In the genomic region with DNA sequence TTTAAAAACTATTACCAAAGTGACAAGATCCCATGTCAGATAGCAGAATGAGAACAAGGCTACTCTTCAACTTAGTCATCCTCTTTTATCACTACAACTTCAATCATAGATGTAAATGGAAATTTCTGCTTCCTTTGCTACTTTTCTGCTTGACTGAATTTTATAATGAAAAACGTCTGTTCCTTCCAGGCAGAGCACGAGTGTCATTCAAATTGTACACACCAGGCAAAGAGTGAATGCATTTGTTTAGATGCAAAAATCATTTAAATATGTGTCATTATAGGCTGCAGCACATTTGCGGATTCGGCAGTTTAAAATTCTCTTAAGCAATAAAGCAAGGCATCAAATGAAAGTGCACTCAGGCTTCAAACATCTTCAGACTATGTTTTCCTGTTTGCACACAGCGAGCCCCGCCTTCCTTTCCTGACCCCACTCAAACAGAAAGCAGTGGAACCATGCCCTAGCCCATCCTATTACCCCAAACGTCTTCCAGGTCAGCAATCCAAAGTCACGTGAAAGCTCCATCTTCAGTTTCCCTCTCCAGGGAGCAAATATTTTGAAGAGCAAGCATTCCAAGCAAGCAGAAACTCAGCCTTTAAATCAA, we compare ENCODE assay signal across 1 cellular context.
TF ChIP-seq lines count a peak whose summit lies in the region.

No MANE protein-coding gene starts in this region.

TF ChIP-seq in GM23338, 12 proteins besides CTCF, POLR2A, EP300 and RAD21 (continued from another document):
- TF ChIP-seq, protein P1, sequence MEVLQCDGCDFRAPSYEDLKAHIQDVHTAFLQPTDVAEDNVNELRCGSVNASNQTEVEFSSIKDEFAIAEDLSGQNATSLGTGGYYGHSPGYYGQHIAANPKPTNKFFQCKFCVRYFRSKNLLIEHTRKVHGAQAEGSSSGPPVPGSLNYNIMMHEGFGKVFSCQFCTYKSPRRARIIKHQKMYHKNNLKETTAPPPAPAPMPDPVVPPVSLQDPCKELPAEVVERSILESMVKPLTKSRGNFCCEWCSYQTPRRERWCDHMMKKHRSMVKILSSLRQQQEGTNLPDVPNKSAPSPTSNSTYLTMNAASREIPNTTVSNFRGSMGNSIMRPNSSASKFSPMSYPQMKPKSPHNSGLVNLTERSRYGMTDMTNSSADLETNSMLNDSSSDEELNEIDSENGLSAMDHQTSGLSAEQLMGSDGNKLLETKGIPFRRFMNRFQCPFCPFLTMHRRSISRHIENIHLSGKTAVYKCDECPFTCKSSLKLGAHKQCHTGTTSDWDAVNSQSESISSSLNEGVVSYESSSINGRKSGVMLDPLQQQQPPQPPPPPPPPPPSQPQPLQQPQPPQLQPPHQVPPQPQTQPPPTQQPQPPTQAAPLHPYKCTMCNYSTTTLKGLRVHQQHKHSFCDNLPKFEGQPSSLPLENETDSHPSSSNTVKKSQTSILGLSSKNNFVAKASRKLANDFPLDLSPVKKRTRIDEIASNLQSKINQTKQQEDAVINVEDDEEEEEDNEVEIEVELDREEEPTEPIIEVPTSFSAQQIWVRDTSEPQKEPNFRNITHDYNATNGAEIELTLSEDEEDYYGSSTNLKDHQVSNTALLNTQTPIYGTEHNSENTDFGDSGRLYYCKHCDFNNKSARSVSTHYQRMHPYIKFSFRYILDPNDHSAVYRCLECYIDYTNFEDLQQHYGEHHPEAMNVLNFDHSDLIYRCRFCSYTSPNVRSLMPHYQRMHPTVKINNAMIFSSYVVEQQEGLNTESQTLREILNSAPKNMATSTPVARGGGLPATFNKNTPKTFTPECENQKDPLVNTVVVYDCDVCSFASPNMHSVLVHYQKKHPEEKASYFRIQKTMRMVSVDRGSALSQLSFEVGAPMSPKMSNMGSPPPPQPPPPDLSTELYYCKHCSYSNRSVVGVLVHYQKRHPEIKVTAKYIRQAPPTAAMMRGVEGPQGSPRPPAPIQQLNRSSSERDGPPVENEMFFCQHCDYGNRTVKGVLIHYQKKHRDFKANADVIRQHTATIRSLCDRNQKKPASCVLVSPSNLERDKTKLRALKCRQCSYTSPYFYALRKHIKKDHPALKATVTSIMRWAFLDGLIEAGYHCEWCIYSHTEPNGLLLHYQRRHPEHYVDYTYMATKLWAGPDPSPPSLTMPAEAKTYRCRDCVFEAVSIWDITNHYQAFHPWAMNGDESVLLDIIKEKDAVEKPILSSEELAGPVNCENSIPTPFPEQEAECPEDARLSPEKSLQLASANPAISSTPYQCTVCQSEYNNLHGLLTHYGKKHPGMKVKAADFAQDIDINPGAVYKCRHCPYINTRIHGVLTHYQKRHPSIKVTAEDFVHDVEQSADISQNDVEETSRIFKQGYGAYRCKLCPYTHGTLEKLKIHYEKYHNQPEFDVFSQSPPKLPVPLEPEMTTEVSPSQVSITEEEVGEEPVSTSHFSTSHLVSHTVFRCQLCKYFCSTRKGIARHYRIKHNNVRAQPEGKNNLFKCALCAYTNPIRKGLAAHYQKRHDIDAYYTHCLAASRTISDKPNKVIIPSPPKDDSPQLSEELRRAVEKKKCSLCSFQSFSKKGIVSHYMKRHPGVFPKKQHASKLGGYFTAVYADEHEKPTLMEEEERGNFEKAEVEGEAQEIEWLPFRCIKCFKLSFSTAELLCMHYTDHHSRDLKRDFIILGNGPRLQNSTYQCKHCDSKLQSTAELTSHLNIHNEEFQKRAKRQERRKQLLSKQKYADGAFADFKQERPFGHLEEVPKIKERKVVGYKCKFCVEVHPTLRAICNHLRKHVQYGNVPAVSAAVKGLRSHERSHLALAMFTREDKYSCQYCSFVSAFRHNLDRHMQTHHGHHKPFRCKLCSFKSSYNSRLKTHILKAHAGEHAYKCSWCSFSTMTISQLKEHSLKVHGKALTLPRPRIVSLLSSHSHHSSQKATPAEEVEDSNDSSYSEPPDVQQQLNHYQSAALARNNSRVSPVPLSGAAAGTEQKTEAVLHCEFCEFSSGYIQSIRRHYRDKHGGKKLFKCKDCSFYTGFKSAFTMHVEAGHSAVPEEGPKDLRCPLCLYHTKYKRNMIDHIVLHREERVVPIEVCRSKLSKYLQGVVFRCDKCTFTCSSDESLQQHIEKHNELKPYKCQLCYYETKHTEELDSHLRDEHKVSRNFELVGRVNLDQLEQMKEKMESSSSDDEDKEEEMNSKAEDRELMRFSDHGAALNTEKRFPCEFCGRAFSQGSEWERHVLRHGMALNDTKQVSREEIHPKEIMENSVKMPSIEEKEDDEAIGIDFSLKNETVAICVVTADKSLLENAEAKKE (CRISPR knock-in tag; IDR thresholded peaks at IDR 0.05), result no peak
- TF ChIP-seq NANOG (IDR thresholded peaks at IDR 0.05; ENCODE audit: borderline replicate concordance) (no peak), ZNF114 (CRISPR knock-in tag; IDR thresholded peaks at IDR 0.05) (no peak), CREB1 (CRISPR knock-in tag; IDR thresholded peaks at IDR 0.05; ENCODE audit: low read depth) (no peak), EZH2 (IDR thresholded peaks at IDR 0.05; ENCODE audit: low read depth, unreplicated experiment) (no peak), STAT1 (IDR thresholded peaks at IDR 0.05; ENCODE audit: unreplicated experiment) (no peak), EZH2phosphoT487 (IDR thresholded peaks at IDR 0.05; ENCODE audit: unreplicated experiment) (no peak), ZNF331 (CRISPR knock-in tag; IDR thresholded peaks at IDR 0.05; ENCODE audit: low read depth) (no peak), POLR2AphosphoS5 (IDR thresholded peaks at IDR 0.05; ENCODE audit: low read depth) (no peak)
- TF ChIP-seq, protein P2, sequence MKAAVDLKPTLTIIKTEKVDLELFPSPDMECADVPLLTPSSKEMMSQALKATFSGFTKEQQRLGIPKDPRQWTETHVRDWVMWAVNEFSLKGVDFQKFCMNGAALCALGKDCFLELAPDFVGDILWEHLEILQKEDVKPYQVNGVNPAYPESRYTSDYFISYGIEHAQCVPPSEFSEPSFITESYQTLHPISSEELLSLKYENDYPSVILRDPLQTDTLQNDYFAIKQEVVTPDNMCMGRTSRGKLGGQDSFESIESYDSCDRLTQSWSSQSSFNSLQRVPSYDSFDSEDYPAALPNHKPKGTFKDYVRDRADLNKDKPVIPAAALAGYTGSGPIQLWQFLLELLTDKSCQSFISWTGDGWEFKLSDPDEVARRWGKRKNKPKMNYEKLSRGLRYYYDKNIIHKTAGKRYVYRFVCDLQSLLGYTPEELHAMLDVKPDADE (IDR thresholded peaks at IDR 0.05), result no peak
